ENCODE assay signal across 1 cellular context in genomic region chr11:43942651-43943356, GRCh38.
TF ChIP-seq lines count a peak whose summit lies in the region.

No MANE protein-coding gene starts in this region.

TF ChIP-seq in HEK293, 187 proteins besides CTCF, POLR2A, EP300 and RAD21 (continued from another document and continues in another):
- TF ChIP-seq ZBTB49 (tag by site-specific recombination; IDR thresholded peaks at IDR 0.05; ENCODE audit: low read depth) = no peak
- TF ChIP-seq GLIS2 (tag by site-specific recombination; IDR thresholded peaks at IDR 0.05) = peak; percentile 75
- peak; percentile 60 for TF ChIP-seq ZNF600 (tag by site-specific recombination; IDR thresholded peaks at IDR 0.05)
- no peak for TF ChIP-seq GLI4 (tag by site-specific recombination; IDR thresholded peaks at IDR 0.05)
- TF ChIP-seq FEZF1 (tag by site-specific recombination; IDR thresholded peaks at IDR 0.05) = no peak
- TF ChIP-seq ZNF596 (tag by site-specific recombination; IDR thresholded peaks at IDR 0.05) = no peak
- no peak for TF ChIP-seq ZNF561 (tag by site-specific recombination; IDR thresholded peaks at IDR 0.05; ENCODE audit: borderline replicate concordance)
- TF ChIP-seq ZFP37 (tag by site-specific recombination; IDR thresholded peaks at IDR 0.05) = no peak
- no peak for TF ChIP-seq ZNF629 (tag by site-specific recombination; IDR thresholded peaks at IDR 0.05)
- no peak for TF ChIP-seq ZNF529 (tag by site-specific recombination; IDR thresholded peaks at IDR 0.05; ENCODE audit: insufficient replicate concordance)
- no peak for TF ChIP-seq ZNF266 (tag by site-specific recombination; IDR thresholded peaks at IDR 0.05; ENCODE audit: low read depth)
- TF ChIP-seq PBX3 (CRISPR knock-in tag; IDR thresholded peaks at IDR 0.05) = 0 out of 2 replicates have a peak, but pooled peaks have one; percentile 16
- no peak for TF ChIP-seq ZNF26 (tag by site-specific recombination; IDR thresholded peaks at IDR 0.05)
- no peak for TF ChIP-seq KLF7 (tag by site-specific recombination; IDR thresholded peaks at IDR 0.05; ENCODE audit: borderline replicate concordance)
- TF ChIP-seq ZNF658 (tag by site-specific recombination; IDR thresholded peaks at IDR 0.05) = no peak
- no peak for TF ChIP-seq ZNF174 (tag by site-specific recombination; IDR thresholded peaks at IDR 0.05)
- no peak for TF ChIP-seq BCL11B (tag by site-specific recombination; IDR thresholded peaks at IDR 0.05; ENCODE audit: low read depth)
- TF ChIP-seq ZSCAN5A (tag by site-specific recombination; IDR thresholded peaks at IDR 0.05) = 0 out of 2 replicates have a peak, but pooled peaks have one; percentile 26
- no peak for TF ChIP-seq ZNF549 (tag by site-specific recombination; IDR thresholded peaks at IDR 0.05)
- no peak for TF ChIP-seq ZNF792 (tag by site-specific recombination; IDR thresholded peaks at IDR 0.05)
- TF ChIP-seq ZNF555 (tag by site-specific recombination; conservative IDR thresholded peaks at IDR 0.05) = no peak
- no peak for TF ChIP-seq ZNF518A (tag by site-specific recombination; conservative IDR thresholded peaks at IDR 0.05; ENCODE audit: low read depth)
- no peak for TF ChIP-seq ZNF324 (tag by site-specific recombination; IDR thresholded peaks at IDR 0.05)
- no peak for TF ChIP-seq ZBTB7A (tag by site-specific recombination; IDR thresholded peaks at IDR 0.05; ENCODE audit: low read depth)
- TF ChIP-seq ZNF148 (tag by site-specific recombination; IDR thresholded peaks at IDR 0.05; ENCODE audit: borderline replicate concordance) = no peak
- no peak for TF ChIP-seq ZBTB6 (tag by site-specific recombination; IDR thresholded peaks at IDR 0.05)
- TF ChIP-seq ZNF843 (tag by site-specific recombination; IDR thresholded peaks at IDR 0.05) = no peak
- TF ChIP-seq ZBTB20 (tag by site-specific recombination; IDR thresholded peaks at IDR 0.05) = peak; percentile 50; the same call in 1 of the 2 replicates
- no peak for TF ChIP-seq HOXA7 (CRISPR knock-in tag; IDR thresholded peaks at IDR 0.05; ENCODE audit: borderline replicate concordance)
- TF ChIP-seq SP3 (tag by site-specific recombination; IDR thresholded peaks at IDR 0.05) = no peak
- TF ChIP-seq ZNF202 (tag by site-specific recombination; IDR thresholded peaks at IDR 0.05; ENCODE audit: borderline replicate concordance) = no peak
- peak; percentile 70 for TF ChIP-seq ZIC2 (tag by site-specific recombination; IDR thresholded peaks at IDR 0.05)
- TF ChIP-seq ZNF280C (tag by site-specific recombination; IDR thresholded peaks at IDR 0.05) = no peak
- TF ChIP-seq PRDM1 (tag by site-specific recombination; IDR thresholded peaks at IDR 0.05) = no peak
- peak; percentile 88 for TF ChIP-seq ZBTB17 (tag by site-specific recombination; IDR thresholded peaks at IDR 0.05)
- no peak for TF ChIP-seq ZNF114 (tag by site-specific recombination; IDR thresholded peaks at IDR 0.05)
- TF ChIP-seq ZNF639 (tag by site-specific recombination; IDR thresholded peaks at IDR 0.05) = no peak
- TF ChIP-seq ELK4 (IDR thresholded peaks at IDR 0.05; ENCODE audit: borderline replicate concordance, low read depth, low read length) = no peak
- TF ChIP-seq ZNF416 (tag by site-specific recombination; IDR thresholded peaks at IDR 0.05) = no peak
- no peak for TF ChIP-seq ZNF221 (tag by site-specific recombination; IDR thresholded peaks at IDR 0.05; ENCODE audit: borderline replicate concordance)
- TF ChIP-seq ZNF112 (tag by site-specific recombination; IDR thresholded peaks at IDR 0.05) = no peak
